1 cellular context compared by ENCODE assay signal in genomic region chr4:158781963-158782362, GRCh38.
TF ChIP-seq lines count a peak whose summit lies in the region.

No MANE protein-coding gene starts in this region.

TF ChIP-seq in SK-N-SH, 30 proteins besides CTCF, POLR2A, EP300 and RAD21 (continued from another document):
- TF ChIP-seq GATA2 (CRISPR knock-in tag; IDR thresholded peaks at IDR 0.05) (no peak), CHD2 (IDR thresholded peaks at IDR 0.05; ENCODE audit: low read length, partially characterized antibody) (no peak), RCOR1 (IDR thresholded peaks at IDR 0.05; ENCODE audit: low read length) (no peak), SMC3 (IDR thresholded peaks at IDR 0.05; ENCODE audit: low read depth, low read length) (no peak), NRF1 (IDR thresholded peaks at IDR 0.05; ENCODE audit: low read depth, low read length) (no peak), EZH2phosphoT487 (IDR thresholded peaks at IDR 0.05; ENCODE audit: borderline replicate concordance, low read depth) (no peak), MXI1 (IDR thresholded peaks at IDR 0.05; ENCODE audit: low read depth, low read length) (no peak), IRF3 (IDR thresholded peaks at IDR 0.05; ENCODE audit: low read depth, low read length) (no peak), ELF1 (IDR thresholded peaks at IDR 0.05) (no peak), ZBTB33 (IDR thresholded peaks at IDR 0.05; ENCODE audit: borderline replicate concordance, low read depth) (no peak), TCF12 (IDR thresholded peaks at IDR 0.05) (no peak), SIN3A (IDR thresholded peaks at IDR 0.05; ENCODE audit: borderline replicate concordance, low read depth, low read length) (no peak)
